25 cellular contexts compared by ENCODE assay signal in genomic region chr7:88597941-88598425, GRCh38.
"Had no signal": no experiment of that assay in that cellular context is flagged by ENCODE, and none has a peak within 500 bp of the region (broad histone marks: within the 10 kb centered on the region; RNA-seq: fewer than 3 reads in every experiment).

No MANE protein-coding gene starts in this region.

- H3K4me3 ChIP-seq: pancreas, prostate gland, right lobe of liver, sigmoid colon, stomach, thoracic aorta, thyroid gland, tibial nerve, upper lobe of left lung, vagina had no signal

- H3K27ac Mint-ChIP-seq: natural killer cell; nephron; stimulated activated effector memory CD8-positive, alpha-beta T cell treated with anti-CD3 and anti-CD28 coated beads, Interleukin-12 subunit alpha, Interleukin-12 subunit beta, amount 100 ng/mL, for 72 hours; stimulated activated naive B cell treated with anti-CD40 and anti-IgM and Interleukin-4, amounts not matched to agents 10 μg/mL and 1 μg/mL and 100 μg/mL, for 72 hours; stimulated activated naive CD8-positive, alpha-beta T cell treated with anti-CD3 and anti-CD28 coated beads, Interleukin-15, Interleukin-2, amounts not matched to agents 100 ng/mL and 50 ng/mL, for 24 hours had no signal

- H3K4me1 Mint-ChIP-seq: natural killer cell; stimulated activated effector memory CD8-positive, alpha-beta T cell treated with anti-CD3 and anti-CD28 coated beads, Interleukin-12 subunit alpha, Interleukin-12 subunit beta, amount 100 ng/mL, for 72 hours; stimulated activated naive B cell treated with anti-CD40 and anti-IgM and Interleukin-4, amounts not matched to agents 10 μg/mL and 1 μg/mL and 100 μg/mL, for 72 hours had no signal

- H3K4me1 ChIP-seq: pancreas, prostate gland, right lobe of liver, stomach, tibial nerve, upper lobe of left lung, vagina had no signal

- H3K36me3 ChIP-seq: neutrophil, pancreas, prostate gland, right lobe of liver, sigmoid colon, stomach, thoracic aorta, thyroid gland, tibial nerve, upper lobe of left lung, vagina had no signal

- DNase-seq: natural killer cell; nucleus accumbens; pancreas; right cardiac atrium; right lobe of liver; sigmoid colon; small intestine; stimulated activated CD4-positive, alpha-beta T cell treated with anti-CD3 and anti-CD28 coated beads, Interleukin-15, amount 100 ng/mL, for 24 hours; stimulated activated CD4-positive, alpha-beta T cell treated with anti-CD3 and anti-CD28 coated beads, Interleukin-2, amount 100 ng/mL, for 24 hours; stimulated activated CD4-positive, alpha-beta T cell treated with anti-CD3 and anti-CD28 coated beads, Interleukin-2, amount 100 ng/mL, for 48 hours; stimulated activated CD4-positive, alpha-beta T cell treated with anti-CD3 and anti-CD28 coated beads, Interleukin-4, amount 100 ng/mL, for 24 hours; stimulated activated naive B cell treated with anti-CD40 and anti-IgM and Interleukin-4, amounts not matched to agents 10 μg/mL and 1 μg/mL and 100 μg/mL, for 72 hours; stimulated activated naive CD4-positive, alpha-beta T cell treated with Interleukin-2 at 50 U/mL for 16 hours; stomach; thyroid gland; trophoblast cell had no signal

- H3K27me3 ChIP-seq: neutrophil, pancreas, right lobe of liver, sigmoid colon, stomach, thyroid gland, tibial nerve, upper lobe of left lung, vagina had no signal

- ATAC-seq: natural killer cell; pancreas; right cardiac atrium; right lobe of liver; stimulated activated effector memory CD8-positive, alpha-beta T cell treated with anti-CD3 and anti-CD28 coated beads, Interleukin-12 subunit alpha, Interleukin-12 subunit beta, amount 100 ng/mL, for 72 hours; stimulated activated naive B cell treated with anti-CD40 and anti-IgM and Interleukin-4, amounts not matched to agents 10 μg/mL and 1 μg/mL and 100 μg/mL, for 72 hours had no signal

- H3K27me3 Mint-ChIP-seq: stimulated activated naive B cell treated with anti-CD40 and anti-IgM and Interleukin-4, amounts not matched to agents 10 μg/mL and 1 μg/mL and 100 μg/mL, for 72 hours; stimulated activated naive CD8-positive, alpha-beta T cell treated with anti-CD3 and anti-CD28 coated beads, Interleukin-15, Interleukin-2, amounts not matched to agents 100 ng/mL and 50 ng/mL, for 24 hours had no signal

- H3K36me3 Mint-ChIP-seq: stimulated activated effector memory CD8-positive, alpha-beta T cell treated with anti-CD3 and anti-CD28 coated beads, Interleukin-12 subunit alpha, Interleukin-12 subunit beta, amount 100 ng/mL, for 72 hours; stimulated activated naive B cell treated with anti-CD40 and anti-IgM and Interleukin-4, amounts not matched to agents 10 μg/mL and 1 μg/mL and 100 μg/mL, for 72 hours had no signal

- H3K27ac ChIP-seq: neutrophil, pancreas, prostate gland, right lobe of liver, sigmoid colon, stomach, thoracic aorta, thyroid gland, tibial nerve, upper lobe of left lung, vagina had no signal

- H3K9me3 ChIP-seq: neutrophil, pancreas, prostate gland, right lobe of liver, sigmoid colon, thoracic aorta, thyroid gland, upper lobe of left lung, vagina had no signal

- H3K4me3 Mint-ChIP-seq: natural killer cell; nephron; stimulated activated effector memory CD8-positive, alpha-beta T cell treated with anti-CD3 and anti-CD28 coated beads, Interleukin-12 subunit alpha, Interleukin-12 subunit beta, amount 100 ng/mL, for 72 hours; stimulated activated naive B cell treated with anti-CD40 and anti-IgM and Interleukin-4, amounts not matched to agents 10 μg/mL and 1 μg/mL and 100 μg/mL, for 72 hours; stimulated activated naive CD8-positive, alpha-beta T cell treated with anti-CD3 and anti-CD28 coated beads, Interleukin-15, Interleukin-2, amounts not matched to agents 100 ng/mL and 50 ng/mL, for 24 hours had no signal
